9 cellular contexts compared by ENCODE assay signal in the genomic region with DNA sequence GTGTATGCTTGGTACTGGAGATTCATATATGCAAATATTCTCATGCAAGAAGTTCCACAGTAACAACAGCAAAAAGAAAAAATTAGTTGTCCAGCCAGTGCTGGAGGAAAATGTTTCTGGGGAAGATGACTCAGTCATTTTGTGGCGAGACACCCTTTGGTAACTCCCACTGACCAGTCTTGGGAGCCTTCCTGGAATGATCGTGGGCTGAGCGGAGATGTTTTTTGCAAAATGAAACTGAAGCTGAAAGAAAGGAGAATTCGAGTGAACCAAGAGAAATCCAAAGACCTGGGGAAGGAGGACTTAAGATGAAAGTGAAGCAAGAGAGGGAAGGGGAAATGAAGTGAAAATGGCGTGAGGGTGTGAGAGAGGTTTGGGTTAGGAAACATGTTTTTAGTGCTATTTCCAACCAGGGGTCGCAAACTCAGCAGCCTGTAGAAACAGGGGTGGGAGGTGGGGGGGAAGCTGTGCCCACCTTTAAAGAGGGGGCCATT. TPM values are rescaled to one million over a fixed set of nuclear protein-coding genes. Genes with fewer than 3 reads are reported as not detected.
A peak's percentile ranks its signal among the peaks of the same experiment; 100 is the strongest.
DNase-seq lines count a peak whose midpoint lies in the region; ATAC-seq and TF ChIP-seq lines count a peak whose summit lies in the region.
"Had no signal": no experiment of that assay in that cellular context is flagged by ENCODE, and none has a peak within 500 bp of the region (broad histone marks: within the 10 kb centered on the region; RNA-seq: fewer than 3 reads in every experiment).

No MANE protein-coding gene starts in this region.

- H3K27me3 ChIP-seq in WERI-Rb-1 (ENCODE audit: insufficient read depth, low read depth, severe bottlenecking): no peaks in the 10 kb centered on the region

- H3K4me3 ChIP-seq in epithelial cell of esophagus (ENCODE audit: low read length): peak overlapping the region; percentile 7
- no peak overlapping the region for H3K4me3 ChIP-seq in WERI-Rb-1 (ENCODE audit: low read depth, low read length)

- no peak for TF ChIP-seq CTCF in epithelial cell of esophagus (IDR thresholded peaks at IDR 0.05; ENCODE audit: insufficient read depth, low read depth, low read length, missing control alignments)
- no peak for TF ChIP-seq CTCF in neural crest cell (conservative IDR thresholded peaks at IDR 0.05)
- no peak for TF ChIP-seq CTCF in WERI-Rb-1 (IDR thresholded peaks at IDR 0.05; ENCODE audit: low read depth, low read length)

- H3K27ac Mint-ChIP-seq in T-cell (peak overlapping the region; percentile 37 to 89), neural crest cell (ENCODE audit: unreplicated experiment) (peak overlapping the region; percentile 76)

- H3K4me1 Mint-ChIP-seq in T-cell (peaks cover 6 to 26% (median 16%) of the 10 kb centered on the region in 3 donors), neural crest cell (peaks cover 29% of the 10 kb centered on the region)

- H3K36me3 Mint-ChIP-seq in T-cell (no peaks in the 10 kb centered on the region), neural crest cell (ENCODE audit: low read depth) (peaks cover 9% of the 10 kb centered on the region)

- H3K36me3 ChIP-seq in WERI-Rb-1: no peaks in the 10 kb centered on the region

- ATAC-seq in T-cell (replicated peaks in 1 of 4) (no peak), HG03521 (IDR thresholded peaks at IDR 0.05; ENCODE audit: unreplicated experiment) (no peak), GM21786 (IDR thresholded peaks at IDR 0.05; ENCODE audit: unreplicated experiment) (no peak)

- H3K27ac ChIP-seq in WERI-Rb-1: no peak overlapping the region
- H3K27ac ChIP-seq: 22Rv1 had no signal

- POLR2A ChIA-PET in T-cell (lab: Charles Lee): interaction anchor here in 1 of 2 donors (0.7 kb wide), 1 partner anchor 401 kb away, joined by 4 read pairs; no protein-coding TSS in a partner anchor

- peak; percentile 83 for DNase-seq in SIG-M5 treated with dmso at 0.1 percent for 504 hours (lab: John Stamatoyannopoulos, UW; ENCODE audit: unreplicated experiment)
- DNase-seq in SIG-M5 (lab: John Stamatoyannopoulos, UW): no peak
- no peak for DNase-seq in T-cell
- DNase-seq in epithelial cell of esophagus (ENCODE audit: low read depth): peak; percentile 83
- no peak for DNase-seq in neural crest cell (ENCODE audit: low read depth, low spot score)
- no peak for DNase-seq in WERI-Rb-1

- H3K9me3 ChIP-seq in WERI-Rb-1 (ENCODE audit: severe bottlenecking): no peaks in the 10 kb centered on the region

- CTCF ChIA-PET in T-cell (lab: Charles Lee): interaction anchor here in 1 of 2 donors (0.6 kb wide), 1 partner anchor 1636 kb away, joined by 3 read pairs; no protein-coding TSS in a partner anchor

- peaks cover 12 to 14% of the 10 kb centered on the region in 2 donors for H3K27me3 Mint-ChIP-seq in T-cell
- no peaks in the 10 kb centered on the region for H3K27me3 Mint-ChIP-seq in neural crest cell (ENCODE audit: low read depth)

- H3K4me3 Mint-ChIP-seq in T-cell (peak overlapping the region; percentile 11 to 69 (median 49)), neural crest cell (no peak overlapping the region)

- H3K9me3 Mint-ChIP-seq in T-cell (no peaks in the 10 kb centered on the region), neural crest cell (no peaks in the 10 kb centered on the region)

RNA-seq across cellular contexts. Expression of a gene that starts 5.2 kb away (rescaled TPM):
- total RNA-seq in T-cell (1 to 10 TPM in 4 of 5 donors, under 1 TPM in 1; 0.53 to 2.7 (median 1.7) TPM), neural crest cell (20.2 and 21.8 TPM in 2 replicates)

RNA-seq across cellular contexts. Expression of a gene that starts 49.1 kb away (rescaled TPM):
- total RNA-seq in T-cell (1 to 10 TPM in 1 of 5 donors, under 1 TPM in 2, not detected in 2; 0.23 to 1.4 (median 0.38) TPM), neural crest cell (3.1 and 3.6 TPM in 2 replicates)

RNA-seq across cellular contexts. Expression of a gene that starts 51.6 kb away (rescaled TPM):
- 10 to 100 TPM; 11.1 to 15.4 (median 14.9) TPM for total RNA-seq in T-cell
- total RNA-seq in neural crest cell: 25.6 and 25.7 TPM in 2 replicates

Comparison
In these comparisons a context has a peak if more than half of its experiments do, and no peak if none do; other contexts are left out.
1. DNase-seq: peak in SIG-M5 treated with dmso at 0.1 percent for 504 hours (single experiment) and epithelial cell of esophagus (single experiment); none in SIG-M5 (single experiment), T-cell (0 of 34), neural crest cell (single experiment) and WERI-Rb-1 (single experiment).